Comparison of ENCODE assay signal across 8 cellular contexts in the genomic region with DNA sequence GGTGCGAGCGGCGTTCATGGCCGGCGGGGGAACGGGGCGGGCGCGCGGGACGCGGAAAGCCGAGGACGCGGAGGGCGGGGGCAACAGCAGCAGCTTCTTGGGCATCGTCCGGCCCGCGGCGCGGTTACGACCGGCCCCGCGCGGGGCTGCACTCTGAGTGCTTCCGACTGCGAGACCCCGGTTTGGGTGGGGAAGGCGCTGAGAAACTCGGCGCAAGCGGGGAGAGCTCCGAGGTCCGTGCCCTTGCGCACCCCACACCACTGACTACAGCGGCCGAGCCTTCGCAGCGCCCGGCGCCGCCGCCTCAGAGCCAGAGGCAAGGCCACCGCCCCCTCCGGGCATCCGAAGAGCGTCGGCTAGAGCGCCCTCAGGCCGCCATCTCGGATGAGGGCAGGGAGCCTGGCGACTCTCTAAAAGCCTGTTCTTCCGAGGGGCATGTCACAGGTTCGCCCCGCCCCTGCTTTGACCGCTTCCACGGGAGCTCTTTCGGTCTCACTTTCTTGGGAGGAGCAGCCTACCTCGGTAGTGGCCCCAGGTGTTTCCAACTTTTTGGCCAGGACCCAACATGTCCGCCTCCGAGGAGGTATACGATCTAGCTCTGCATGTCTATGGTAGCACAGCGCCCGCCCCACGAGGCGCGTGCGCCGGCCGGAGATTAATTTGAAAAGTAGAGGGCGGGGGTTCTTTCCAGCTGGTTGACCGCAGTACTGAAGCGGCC. TPM values are rescaled to one million over a fixed set of nuclear protein-coding genes. Genes with fewer than 3 reads are reported as not detected.
A peak's percentile ranks its signal among the peaks of the same experiment; 100 is the strongest.
DNase-seq lines count a peak whose midpoint lies in the region; ATAC-seq and TF ChIP-seq lines count a peak whose summit lies in the region.

A gene with protein sequence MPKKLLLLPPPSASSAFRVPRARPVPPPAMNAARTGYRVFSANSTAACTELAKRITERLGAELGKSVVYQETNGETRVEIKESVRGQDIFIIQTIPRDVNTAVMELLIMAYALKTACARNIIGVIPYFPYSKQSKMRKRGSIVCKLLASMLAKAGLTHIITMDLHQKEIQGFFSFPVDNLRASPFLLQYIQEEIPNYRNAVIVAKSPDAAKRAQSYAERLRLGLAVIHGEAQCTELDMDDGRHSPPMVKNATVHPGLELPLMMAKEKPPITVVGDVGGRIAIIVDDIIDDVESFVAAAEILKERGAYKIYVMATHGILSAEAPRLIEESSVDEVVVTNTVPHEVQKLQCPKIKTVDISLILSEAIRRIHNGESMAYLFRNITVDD (minus strand): TSS at position 318 of the 718 bp plus-strand sequence. CDS start 213 bp downstream, at position 105.

- H3K27ac ChIP-seq in HUES6 (ENCODE audit: low read depth, low read length) (peak within 1 kb of the TSS; percentile 100), OCI-LY3 (ENCODE audit: low read length) (peak within 1 kb of the TSS; percentile 74), epithelial cell of prostate (peak within 1 kb of the TSS; percentile 87)

- DNase-seq in D341Med (ENCODE audit: low spot score) (peak; percentile 98), activated T-cell treated with anti-CD3 and anti-CD28 coated beads for 1 hour (ENCODE audit: low read depth) (peak; percentile 70), epithelial cell of prostate (ENCODE audit: low read depth, low spot score) (peak; percentile 64), mucosa of gallbladder (ENCODE audit: low spot score) (peak; percentile 85)
- DNase-seq in stimulated activated CD8-positive, alpha-beta memory T cell treated with anti-CD3 and anti-CD28 coated beads, Interleukin-4, amount 100 ng/mL, for 4 hours (ENCODE audit: low read depth in 2 of 2, low spot score in 1 of 2), result peak; percentile 58 to 59

- H3K4me1 ChIP-seq in HUES6 (ENCODE audit: control insufficient read depth, insufficient read depth, low read length), result peaks cover 10% of the 10 kb centered on the region; the same call in 1 of the 2 replicates
- peaks cover 19% of the 10 kb centered on the region for H3K4me1 ChIP-seq in OCI-LY3 (ENCODE audit: low read length)

- peak within 1 kb of the TSS; percentile 91 for H3K4me3 ChIP-seq in HUES6 (ENCODE audit: low read depth, low read length)
- peak within 1 kb of the TSS; percentile 93 for H3K4me3 ChIP-seq in OCI-LY3 (ENCODE audit: low read length)

- H3K27me3 ChIP-seq in HUES6 (ENCODE audit: control insufficient read depth, insufficient read depth, low read length), result no peaks in the 10 kb centered on the region; the same call in 1 of the 2 replicates
- H3K27me3 ChIP-seq in OCI-LY3 (ENCODE audit: low read depth, low read length), result no peaks in the 10 kb centered on the region

- H3K4me2 ChIP-seq in OCI-LY3 (ENCODE audit: low read length), result peak within 1 kb of the TSS; percentile 93

- TF ChIP-seq CTCF in OCI-LY3 (IDR thresholded peaks at IDR 0.05; ENCODE audit: low read depth, low read length), result no peak

- H3K36me3 ChIP-seq in HUES6 (ENCODE audit: control insufficient read depth, insufficient read depth, low read length) (no peaks in the 10 kb centered on the region), OCI-LY3 (replicated peaks; ENCODE audit: low read depth, low read length) (no peaks in the 10 kb centered on the region)

- peak within 1 kb of the TSS; percentile 95 for H2AFZ ChIP-seq in OCI-LY3 (ENCODE audit: low read depth, low read length)

- H3K79me2 ChIP-seq in OCI-LY3 (ENCODE audit: low read length), result peaks cover 6% of the 10 kb centered on the region

- peak; percentile 77 for ATAC-seq in GM21390 (IDR thresholded peaks at IDR 0.05; ENCODE audit: unreplicated experiment)

- H3K9ac ChIP-seq in HUES6 (ENCODE audit: low read length), result peak within 1 kb of the TSS; percentile 100
- H3K9ac ChIP-seq in OCI-LY3 (ENCODE audit: low read length), result peak within 1 kb of the TSS; percentile 80

- no peaks in the 10 kb centered on the region for H4K20me1 ChIP-seq in OCI-LY3 (ENCODE audit: insufficient read depth, low read length)

- H3K9me3 ChIP-seq in HUES6 (ENCODE audit: control insufficient read depth, insufficient read depth, low read depth, low read length) (no peaks in the 10 kb centered on the region), OCI-LY3 (ENCODE audit: insufficient read depth, low read length) (no peaks in the 10 kb centered on the region)

RNA-seq across cellular contexts. Expression of the gene that starts here (rescaled TPM):
- total RNA-seq in mucosa of gallbladder, result 52.2 TPM

Comparison
In these comparisons a context has a peak if more than half of its experiments do, and no peak if none do; other contexts are left out.
1. Peak in every context shown above with its lines: DNase-seq, ATAC-seq, H3K4me3 ChIP-seq and H3K27ac ChIP-seq.